ENCODE assay signal across 1 cellular context in the genomic region with DNA sequence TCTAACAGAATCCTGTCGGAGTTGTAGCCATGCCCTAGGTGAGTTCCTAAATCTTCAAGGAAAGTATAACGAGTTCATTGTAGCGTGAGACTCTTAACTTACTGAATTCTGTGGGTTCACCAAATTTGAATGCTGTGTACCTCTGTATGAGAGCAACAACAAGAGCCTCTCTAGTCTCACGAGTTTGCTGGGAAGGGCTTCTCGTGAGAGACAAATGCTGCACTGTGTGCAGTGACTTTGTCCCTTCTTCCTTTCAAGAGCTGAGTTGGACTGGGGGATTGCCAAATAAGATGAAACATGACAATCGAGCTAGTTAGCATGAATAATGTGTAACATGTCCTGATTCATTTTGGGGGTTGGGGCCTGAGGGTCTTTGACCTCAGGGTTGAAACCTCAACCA.
TF ChIP-seq lines count a peak whose summit lies in the region.

No MANE protein-coding gene starts in this region.

TF ChIP-seq in K562, 482 proteins besides CTCF, POLR2A, EP300 and RAD21:
- TF ChIP-seq BHLHE40 (IDR thresholded peaks at IDR 0.05; ENCODE audit: low read length) (no peak), ILF3 (IDR thresholded peaks at IDR 0.05; ENCODE audit: borderline replicate concordance) (no peak), ZNF431 (CRISPR knock-in tag; IDR thresholded peaks at IDR 0.05) (no peak), CBX5 (IDR thresholded peaks at IDR 0.05; ENCODE audit: borderline replicate concordance, low read depth) (no peak), CAMTA2 (CRISPR knock-in tag; conservative IDR thresholded peaks at IDR 0.05) (no peak), TAF15 (IDR thresholded peaks at IDR 0.05; ENCODE audit: low read depth, low read length) (no peak), CXXC5 (CRISPR knock-in tag; IDR thresholded peaks at IDR 0.05) (no peak)
- TF ChIP-seq, protein P1, sequence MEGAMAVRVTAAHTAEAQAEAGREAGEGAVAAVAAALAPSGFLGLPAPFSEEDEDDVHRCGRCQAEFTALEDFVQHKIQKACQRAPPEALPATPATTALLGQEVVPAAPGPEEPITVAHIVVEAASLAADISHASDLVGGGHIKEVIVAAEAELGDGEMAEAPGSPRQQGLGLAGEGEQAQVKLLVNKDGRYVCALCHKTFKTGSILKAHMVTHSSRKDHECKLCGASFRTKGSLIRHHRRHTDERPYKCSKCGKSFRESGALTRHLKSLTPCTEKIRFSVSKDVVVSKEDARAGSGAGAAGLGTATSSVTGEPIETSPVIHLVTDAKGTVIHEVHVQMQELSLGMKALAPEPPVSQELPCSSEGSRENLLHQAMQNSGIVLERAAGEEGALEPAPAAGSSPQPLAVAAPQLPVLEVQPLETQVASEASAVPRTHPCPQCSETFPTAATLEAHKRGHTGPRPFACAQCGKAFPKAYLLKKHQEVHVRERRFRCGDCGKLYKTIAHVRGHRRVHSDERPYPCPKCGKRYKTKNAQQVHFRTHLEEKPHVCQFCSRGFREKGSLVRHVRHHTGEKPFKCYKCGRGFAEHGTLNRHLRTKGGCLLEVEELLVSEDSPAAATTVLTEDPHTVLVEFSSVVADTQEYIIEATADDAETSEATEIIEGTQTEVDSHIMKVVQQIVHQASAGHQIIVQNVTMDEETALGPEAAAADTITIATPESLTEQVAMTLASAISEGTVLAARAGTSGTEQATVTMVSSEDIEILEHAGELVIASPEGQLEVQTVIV (CRISPR knock-in tag; IDR thresholded peaks at IDR 0.05; ENCODE audit: borderline replicate concordance), result no peak
- TF ChIP-seq, protein P2, sequence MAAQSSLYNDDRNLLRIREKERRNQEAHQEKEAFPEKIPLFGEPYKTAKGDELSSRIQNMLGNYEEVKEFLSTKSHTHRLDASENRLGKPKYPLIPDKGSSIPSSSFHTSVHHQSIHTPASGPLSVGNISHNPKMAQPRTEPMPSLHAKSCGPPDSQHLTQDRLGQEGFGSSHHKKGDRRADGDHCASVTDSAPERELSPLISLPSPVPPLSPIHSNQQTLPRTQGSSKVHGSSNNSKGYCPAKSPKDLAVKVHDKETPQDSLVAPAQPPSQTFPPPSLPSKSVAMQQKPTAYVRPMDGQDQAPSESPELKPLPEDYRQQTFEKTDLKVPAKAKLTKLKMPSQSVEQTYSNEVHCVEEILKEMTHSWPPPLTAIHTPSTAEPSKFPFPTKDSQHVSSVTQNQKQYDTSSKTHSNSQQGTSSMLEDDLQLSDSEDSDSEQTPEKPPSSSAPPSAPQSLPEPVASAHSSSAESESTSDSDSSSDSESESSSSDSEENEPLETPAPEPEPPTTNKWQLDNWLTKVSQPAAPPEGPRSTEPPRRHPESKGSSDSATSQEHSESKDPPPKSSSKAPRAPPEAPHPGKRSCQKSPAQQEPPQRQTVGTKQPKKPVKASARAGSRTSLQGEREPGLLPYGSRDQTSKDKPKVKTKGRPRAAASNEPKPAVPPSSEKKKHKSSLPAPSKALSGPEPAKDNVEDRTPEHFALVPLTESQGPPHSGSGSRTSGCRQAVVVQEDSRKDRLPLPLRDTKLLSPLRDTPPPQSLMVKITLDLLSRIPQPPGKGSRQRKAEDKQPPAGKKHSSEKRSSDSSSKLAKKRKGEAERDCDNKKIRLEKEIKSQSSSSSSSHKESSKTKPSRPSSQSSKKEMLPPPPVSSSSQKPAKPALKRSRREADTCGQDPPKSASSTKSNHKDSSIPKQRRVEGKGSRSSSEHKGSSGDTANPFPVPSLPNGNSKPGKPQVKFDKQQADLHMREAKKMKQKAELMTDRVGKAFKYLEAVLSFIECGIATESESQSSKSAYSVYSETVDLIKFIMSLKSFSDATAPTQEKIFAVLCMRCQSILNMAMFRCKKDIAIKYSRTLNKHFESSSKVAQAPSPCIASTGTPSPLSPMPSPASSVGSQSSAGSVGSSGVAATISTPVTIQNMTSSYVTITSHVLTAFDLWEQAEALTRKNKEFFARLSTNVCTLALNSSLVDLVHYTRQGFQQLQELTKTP (IDR thresholded peaks at IDR 0.05; ENCODE audit: low read depth in 1 of 2, partially characterized antibody in 2 of 2), result no peak
TF ChIP-seq in K562: peak in this region for 0.
